Comparison of ENCODE assay signal across 8 cellular contexts in the genomic region with DNA sequence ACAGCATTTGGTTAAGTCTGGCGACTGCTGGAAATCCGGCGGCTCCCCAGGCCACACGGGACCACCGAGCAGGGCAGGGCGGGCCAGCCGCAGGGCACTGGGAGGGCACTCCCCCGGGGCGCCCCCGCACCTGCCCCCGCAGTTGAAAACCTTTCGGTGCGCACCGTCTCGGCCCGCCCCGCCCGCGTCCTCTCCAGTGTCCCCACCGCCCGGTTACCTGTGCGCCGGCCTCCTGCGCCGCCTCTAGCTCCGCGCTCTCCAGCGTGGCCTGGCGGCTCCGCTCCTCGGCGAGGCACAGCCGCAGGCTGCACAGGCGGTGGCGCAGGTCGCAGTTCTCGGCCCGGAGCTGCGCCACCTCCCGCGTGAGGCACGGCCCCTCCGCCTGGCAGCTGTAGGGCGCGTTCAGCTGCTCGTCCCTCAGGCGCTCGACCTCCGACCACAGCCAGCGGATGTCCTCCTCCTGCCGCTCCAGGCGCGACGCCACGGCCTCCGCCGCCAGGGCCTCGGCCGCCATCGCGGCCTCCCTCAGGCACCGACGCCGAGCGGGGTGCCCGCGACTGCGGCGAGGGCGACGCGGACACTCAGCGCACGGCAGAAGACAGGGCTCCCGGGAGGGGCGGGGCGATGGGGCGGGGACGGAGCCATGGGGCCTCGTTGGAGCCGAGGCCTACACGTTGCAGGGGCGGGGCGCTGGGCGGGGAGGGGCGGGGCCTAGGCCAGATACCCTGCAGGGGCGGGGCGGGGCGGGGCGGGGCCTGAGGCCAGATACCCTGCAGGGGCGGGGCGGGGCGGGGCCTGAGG. TPM values are rescaled to one million over a fixed set of nuclear protein-coding genes. Genes with fewer than 3 reads are reported as not detected.
DNase-seq lines count a peak whose midpoint lies in the region; ATAC-seq, FAIRE-seq and TF ChIP-seq lines count a peak whose summit lies in the region.

A gene (minus strand): TSS at position 600 of the 801 bp plus-strand sequence. CDS start 86 bp downstream, at position 514.

- peak; percentile 92 for TF ChIP-seq POLR2A in GM19193 (IDR thresholded peaks at IDR 0.05; ENCODE audit: extremely low read depth, insufficient read depth, insufficient read length)
- TF ChIP-seq POLR2A in HepG2 (IDR thresholded peaks at IDR 0.05; ENCODE audit: insufficient read depth in 1 of 2, low read depth in 2 of 2, low read length in 2 of 2) = peak; percentile 95 to 96

- TF ChIP-seq CTCF in HepG2 (CRISPR knock-in tag; IDR thresholded peaks at IDR 0.05) = peak; percentile 58

- H3K9me3 ChIP-seq in BLaER1 (peaks cover 18% of the 10 kb centered on the region), HepG2 (ENCODE audit: low read length) (no peaks in the 10 kb centered on the region)

- TF ChIP-seq RAD21 in HepG2 (CRISPR knock-in tag; IDR thresholded peaks at IDR 0.05) = peak; percentile 71

- H3K4me2 ChIP-seq in BLaER1 = peak within 1 kb of the TSS; percentile 81
- peak within 1 kb of the TSS; percentile 90 for H3K4me2 ChIP-seq in HepG2 (ENCODE audit: low read depth, low read length)

- H3K4me1 ChIP-seq in BLaER1 (peaks cover 20% of the 10 kb centered on the region), HepG2 (ENCODE audit: insufficient read depth, low read length) (peaks cover 21% of the 10 kb centered on the region)

- in situ Hi-C loops in HepG2 (cut with HindIII; ENCODE audit: extremely low pct_ligation_motif_present, low pct_unique_long_range_greater_than_20kb) = no loop called here

- WGBS in HepG2 (ENCODE audit: low lambda C conversion rate) = 0% methylated on average over 13 of the region's 93 CpGs

- H3K36me3 ChIP-seq in BLaER1 (peaks cover 35% of the 10 kb centered on the region), HepG2 (replicated peaks in 1 of 2; ENCODE audit: control insufficient read depth in 1 of 2, insufficient read depth in 2 of 2, low read length in 2 of 2) (peaks cover 8 to 21% of the 10 kb centered on the region in 2 experiments)

- peaks cover 8% of the 10 kb centered on the region for H3K9me3 Mint-ChIP-seq in activated CD4-positive, alpha-beta T cell treated with anti-CD3 and anti-CD28 coated beads, Interleukin-2, amount 10 ng/mL, durations not matched to agents 24 days and 14 days

- intact Hi-C loops in activated CD4-positive, alpha-beta T cell treated with anti-CD3 and anti-CD28 coated beads, Interleukin-2, amount 10 ng/mL, durations not matched to agents 24 days and 14 days (cut with micrococcal nuclease) = loop anchor here (1.0 to 5.0 kb wide), 6 partner anchors 15 to 1127 kb away; a partner anchor contains a TSS
- intact Hi-C loops in HepG2 (cut with micrococcal nuclease; ENCODE audit: unreplicated experiment) = loop anchor here (2.0 kb wide), 1 partner anchor 71 kb away; a partner anchor contains a TSS

- H3K79me2 ChIP-seq in HepG2 (ENCODE audit: insufficient read depth, low read length) = peaks cover 3% of the 10 kb centered on the region

- ATAC-seq in HG03432 (IDR thresholded peaks at IDR 0.05; ENCODE audit: unreplicated experiment) = peak; percentile 88
- ATAC-seq in HepG2 = peak; percentile 97

- H3K36me3 Mint-ChIP-seq in activated CD4-positive, alpha-beta T cell treated with anti-CD3 and anti-CD28 coated beads, Interleukin-2, amount 10 ng/mL, durations not matched to agents 24 days and 14 days (ENCODE audit: low read depth) = peaks cover 32% of the 10 kb centered on the region

- no peaks in the 10 kb centered on the region for H3K27me3 ChIP-seq in BLaER1
- no peaks in the 10 kb centered on the region for H3K27me3 ChIP-seq in HepG2 (ENCODE audit: control insufficient read depth in 1 of 2, insufficient read depth in 2 of 2, low read length in 2 of 2)

- no peak for FAIRE-seq in HepG2 (lab: Jason Lieb, UNC)

- peak within 1 kb of the TSS; percentile 87 for H3K4me3 Mint-ChIP-seq in activated CD4-positive, alpha-beta T cell treated with anti-CD3 and anti-CD28 coated beads, Interleukin-2, amount 10 ng/mL, durations not matched to agents 24 days and 14 days

- peaks cover 14% of the 10 kb centered on the region for H3K4me1 Mint-ChIP-seq in activated CD4-positive, alpha-beta T cell treated with anti-CD3 and anti-CD28 coated beads, Interleukin-2, amount 10 ng/mL, durations not matched to agents 24 days and 14 days

- no peaks in the 10 kb centered on the region for H3K27me3 Mint-ChIP-seq in activated CD4-positive, alpha-beta T cell treated with anti-CD3 and anti-CD28 coated beads, Interleukin-2, amount 10 ng/mL, durations not matched to agents 24 days and 14 days

- H3K27ac ChIP-seq in BLaER1 (peak within 1 kb of the TSS; percentile 89), HepG2 (ENCODE audit: extremely low read length, insufficient read depth, low read length) (peak within 1 kb of the TSS; percentile 93)

- H4K20me1 ChIP-seq in BLaER1 (peaks cover 21% of the 10 kb centered on the region; the same call in 1 of the 2 replicates), HepG2 (ENCODE audit: insufficient read depth, low read length) (no peaks in the 10 kb centered on the region)

- H3K9ac ChIP-seq in BLaER1 = peak within 1 kb of the TSS; percentile 81
- H3K9ac ChIP-seq in HepG2 (ENCODE audit: insufficient read depth, low read depth, low read length) = peak within 1 kb of the TSS; percentile 97

- POLR2A ChIA-PET in HepG2 (lab: Yijun Ruan, JAX) = interaction anchor here (1.0 to 2.0 kb wide), 2 partner anchors 36 to 195 kb away, joined by 4 to 6 read pairs; no protein-coding TSS in a partner anchor

- BruUV-seq in HepG2 (replicated peaks; lab: Mats Ljungman, UMichigan) = no TSS peak

- peak; percentile 72 to 97 for DNase-seq in NCI-H526 (lab: John Stamatoyannopoulos, UW)
- DNase-seq in activated CD4-positive, alpha-beta T cell treated with anti-CD3 and anti-CD28 coated beads, Interleukin-2, amount 10 ng/mL, durations not matched to agents 24 days and 14 days = peak; percentile 95
- DNase-seq in dedifferentiated amniotic fluid mesenchymal stem cell (ENCODE audit: extremely low spot score) = peak; percentile 76
- DNase-seq in HepG2 (ENCODE audit: low spot score) = peak; percentile 82
- peak; percentile 98 for DNase-seq in stimulated activated CD4-positive, alpha-beta T cell treated with anti-CD3 and anti-CD28 coated beads, Interleukin-4, amount 100 ng/mL, for 1 hour

- TF ChIP-seq EP300 in HepG2 (IDR thresholded peaks at IDR 0.05; ENCODE audit: low read depth in 2 of 2, low read length in 2 of 2) = no peak
- no peak for TF ChIP-seq EP300 in HepG2 (CRISPR knock-in tag; IDR thresholded peaks at IDR 0.05; ENCODE audit: borderline replicate concordance)

- H3K27ac Mint-ChIP-seq in activated CD4-positive, alpha-beta T cell treated with anti-CD3 and anti-CD28 coated beads, Interleukin-2, amount 10 ng/mL, durations not matched to agents 24 days and 14 days = peak within 1 kb of the TSS; percentile 95

- peak within 1 kb of the TSS; percentile 94 for H2AFZ ChIP-seq in HepG2 (ENCODE audit: low read length)

- peak within 1 kb of the TSS; percentile 75 for H3K4me3 ChIP-seq in BLaER1
- H3K4me3 ChIP-seq in HepG2 (replicated peaks in 1 of 3; ENCODE audit: insufficient read depth in 1 of 3, low read depth in 2 of 3, low read length in 3 of 3) = peak within 1 kb of the TSS; percentile 80 to 88 (median 86)

- CTCF ChIA-PET in HepG2 (lab: Yijun Ruan, JAX; ENCODE audit: low intra/inter-chr PET ratio, low total read pairs) = no interaction called here

TF ChIP-seq in HepG2, 621 proteins besides CTCF, POLR2A, EP300 and RAD21 (continues in another document):
- no peak for TF ChIP-seq DNMT3B (CRISPR knock-in tag; conservative IDR thresholded peaks at IDR 0.05)
- TF ChIP-seq ZFP36L1 (CRISPR knock-in tag; IDR thresholded peaks at IDR 0.05) = no peak
- TF ChIP-seq NAIF1 (CRISPR knock-in tag; IDR thresholded peaks at IDR 0.05; ENCODE audit: borderline replicate concordance) = peak; percentile 42; the same call in 1 of the 2 replicates
- TF ChIP-seq ZNF75D (CRISPR knock-in tag; IDR thresholded peaks at IDR 0.05; ENCODE audit: borderline replicate concordance) = no peak; the same call in 1 of the 2 replicates
- peak; percentile 75 for TF ChIP-seq HOXA3 (CRISPR knock-in tag; IDR thresholded peaks at IDR 0.05)
- TF ChIP-seq ZNF672 (CRISPR knock-in tag; IDR thresholded peaks at IDR 0.05) = peak; percentile 79; the same call in 1 of the 2 replicates
- TF ChIP-seq NBN (conservative IDR thresholded peaks at IDR 0.05) = no peak
- no peak for TF ChIP-seq ZNF549 (CRISPR knock-in tag; IDR thresholded peaks at IDR 0.05)
- TF ChIP-seq, protein P1, sequence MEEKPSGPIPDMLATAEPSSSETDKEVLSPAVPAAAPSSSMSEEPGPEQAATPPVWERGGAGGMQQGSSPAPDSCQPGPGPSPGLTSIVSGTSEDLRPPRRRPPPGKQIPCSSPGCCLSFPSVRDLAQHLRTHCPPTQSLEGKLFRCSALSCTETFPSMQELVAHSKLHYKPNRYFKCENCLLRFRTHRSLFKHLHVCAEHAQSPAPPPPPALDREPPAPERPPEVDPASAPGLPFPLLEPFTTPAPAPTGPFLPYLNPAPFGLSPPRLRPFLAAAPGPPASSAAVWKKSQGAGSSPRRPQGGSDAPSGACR (CRISPR knock-in tag; IDR thresholded peaks at IDR 0.05) = 0 out of 2 replicates have a peak, but pooled peaks have one; percentile 44

RNA-seq across cellular contexts. Expression of the gene that starts here (rescaled TPM):
- total RNA-seq in activated CD4-positive, alpha-beta T cell treated with anti-CD3 and anti-CD28 coated beads, Interleukin-2, amount 10 ng/mL, durations not matched to agents 24 days and 14 days = 11.5 and 13.2 TPM in 2 replicates
- 11.7 and 13.9 TPM in 2 replicates for total RNA-seq in HepG2 (2016; rRNA removed; fragmentation: Illumina TruSeq; extraction: Trizol)
- total RNA-seq in HepG2 (2016; cell fraction: cytosol; rRNA removed; fragmentation: Illumina TruSeq; extraction: Trizol; ENCODE audit: low read depth) = 3.9 and 4.7 TPM in 2 replicates
- 11.8 and 14.6 TPM in 2 replicates for total RNA-seq in HepG2 (2016; cell fraction: insoluble cytoplasmic fraction; rRNA removed; fragmentation: Illumina TruSeq; extraction: Trizol)
- 4.8 and 5.1 TPM in 2 replicates for total RNA-seq in HepG2 (2016; cell fraction: membrane; rRNA removed; fragmentation: Illumina TruSeq; extraction: Trizol)
- total RNA-seq in HepG2 (2016; cell fraction: nucleus; rRNA removed; fragmentation: Illumina TruSeq; extraction: Trizol) = 11.8 and 13.9 TPM in 2 replicates
- polyA plus RNA-seq in HepG2 (2011; rRNA removed) = 3.4 and 4.1 TPM in 2 replicates
- 1.5 and 2.3 TPM in 2 replicates for polyA plus RNA-seq in HepG2 (2011; cell fraction: cytosol; rRNA removed)
- polyA plus RNA-seq in HepG2 (2011; cell fraction: nucleus; rRNA removed) = 6.1 and 6.6 TPM in 2 replicates
- polyA plus RNA-seq in HepG2 (2012) = 7.3 and 8.6 TPM in 2 replicates
- 0.68 and 0.69 TPM in 2 replicates for polyA plus RNA-seq in HepG2 (2016; cell fraction: cytosol; fragmentation: Illumina TruSeq; extraction: Trizol; ENCODE audit: low read depth)
- polyA plus RNA-seq in HepG2 (2016; cell fraction: insoluble cytoplasmic fraction; fragmentation: Illumina TruSeq; extraction: Trizol; ENCODE audit: low read depth) = 10.7 and 13.5 TPM in 2 replicates
- 2.0 and 2.2 TPM in 2 replicates for polyA plus RNA-seq in HepG2 (2016; cell fraction: membrane; fragmentation: Illumina TruSeq; extraction: Trizol; ENCODE audit: low read depth)
- polyA plus RNA-seq in HepG2 (2016; cell fraction: nucleus; fragmentation: Illumina TruSeq; extraction: Trizol; ENCODE audit: insufficient read depth, low read depth) = 16.9 and 17.0 TPM in 2 replicates
- 2.5 and 6.3 TPM in 2 replicates for polyA minus RNA-seq in HepG2 (2011; rRNA and poly(A)+ RNA removed; ENCODE audit: low replicate concordance)
- 4.1 and 6.4 TPM in 2 replicates for polyA minus RNA-seq in HepG2 (2011; cell fraction: cytosol; rRNA and poly(A)+ RNA removed)
- 23.7 and 24.6 TPM in 2 replicates for polyA minus RNA-seq in HepG2 (2011; cell fraction: nucleus; rRNA and poly(A)+ RNA removed)

Comparison
In these comparisons a context has a peak if more than half of its experiments do, and no peak if none do; other contexts are left out.
1. Peak in every context shown above with its lines: DNase-seq, ATAC-seq, H3K4me3 ChIP-seq and H3K27ac ChIP-seq.